19 cellular contexts compared by ENCODE assay signal in genomic region chr1:178940022-178940765, GRCh38.
DNase-seq lines count a peak whose midpoint lies in the region; ATAC-seq and TF ChIP-seq lines count a peak whose summit lies in the region.
"Had no signal": no experiment of that assay in that cellular context is flagged by ENCODE, and none has a peak within 500 bp of the region (broad histone marks: within the 10 kb centered on the region; RNA-seq: fewer than 3 reads in every experiment).

No MANE protein-coding gene starts in this region.

- intact Hi-C loops in dorsolateral prefrontal cortex (cut with DNase I), result no loop called here

- H3K4me1 ChIP-seq in Peyer's patch, result peaks cover 0 to 13% (median 0%) of the 10 kb centered on the region in 4 donors
- peaks cover 34 to 59% of the 10 kb centered on the region in 2 donors for H3K4me1 ChIP-seq in thoracic aorta (ENCODE audit: control insufficient read depth in 1 of 2, low read depth in 2 of 2)
- H3K4me1 ChIP-seq: prostate gland had no signal

- no peak for ATAC-seq in thoracic aorta (ENCODE audit: insufficient number of reproducible peaks, low FRiP score, low read depth)
- ATAC-seq in GM19023 (IDR thresholded peaks at IDR 0.05; ENCODE audit: unreplicated experiment), result no peak
- ATAC-seq: left colon; naive thymus-derived CD4-positive, alpha-beta T cell had no signal

- DNase-seq in Peyer's patch, result peak in 1 of 3 donors; percentile 41
- DNase-seq in dorsolateral prefrontal cortex, result no peak
- no peak for DNase-seq in mesothelial cell of epicardium (ENCODE audit: low spot score in 2 of 2, unreplicated experiment in 2 of 2)
- no peak for DNase-seq in thoracic aorta (ENCODE audit: low spot score)
- DNase-seq in 8988T, result no peak
- DNase-seq in activated CD8-positive, alpha-beta memory T cell treated with anti-CD3 and anti-CD28 coated beads, Interleukin-2, amount 50 U/mL, for 48 hours, result no peak
- DNase-seq in RPMI8226, result no peak
- DNase-seq: activated CD4-positive, alpha-beta T cell treated with anti-CD3 and anti-CD28 coated beads for 4 hours; activated naive CD4-positive, alpha-beta T cell treated with anti-CD3 and anti-CD28 coated beads, Interleukin-2, amount 50 U/mL, for 16 hours; DMS79 treated with DMSO at 0.1 percent for 48 hours; hypothalamus; left colon; naive thymus-derived CD4-positive, alpha-beta T cell; NCI-H1417 treated with DMSO at 0.1 percent for 48 hours; T1000 had no signal

- no peaks in the 10 kb centered on the region for H3K27me3 Mint-ChIP-seq in mesothelial cell of epicardium (ENCODE audit: low read depth)

- H3K9me3 ChIP-seq in Peyer's patch (no peaks in the 10 kb centered on the region), thoracic aorta (no peaks in the 10 kb centered on the region)
- H3K9me3 ChIP-seq: prostate gland had no signal

- TF ChIP-seq CTCF in Peyer's patch (IDR thresholded peaks at IDR 0.05), result no peak
- no peak for TF ChIP-seq CTCF in dorsolateral prefrontal cortex (IDR thresholded peaks at IDR 0.05 in 54 of 56, conservative IDR thresholded peaks at IDR 0.05 in 2 of 56; ENCODE audit: low read depth in 1 of 56, partially characterized antibody in 56 of 56)
- no peak for TF ChIP-seq CTCF in mesothelial cell of epicardium (IDR thresholded peaks at IDR 0.05; ENCODE audit: unreplicated experiment)
- no peak for TF ChIP-seq CTCF in thoracic aorta (IDR thresholded peaks at IDR 0.05)

- H3K9me3 Mint-ChIP-seq in mesothelial cell of epicardium, result no peaks in the 10 kb centered on the region
- H3K9me3 Mint-ChIP-seq: central memory CD8-positive, alpha-beta T cell; naive thymus-derived CD4-positive, alpha-beta T cell had no signal

- H3K36me3 Mint-ChIP-seq in mesothelial cell of epicardium, result no peaks in the 10 kb centered on the region
- H3K36me3 Mint-ChIP-seq: naive thymus-derived CD4-positive, alpha-beta T cell had no signal

- no peak overlapping the region for H3K4me3 Mint-ChIP-seq in mesothelial cell of epicardium
- H3K4me3 Mint-ChIP-seq: central memory CD8-positive, alpha-beta T cell; naive thymus-derived CD4-positive, alpha-beta T cell had no signal

- H3K27ac Mint-ChIP-seq in mesothelial cell of epicardium, result peak overlapping the region; percentile 84
- H3K27ac Mint-ChIP-seq: naive thymus-derived CD4-positive, alpha-beta T cell had no signal

- TF ChIP-seq POLR2A in Peyer's patch (IDR thresholded peaks at IDR 0.05), result no peak

- H3K4me3 ChIP-seq in Peyer's patch (no peak overlapping the region), dorsolateral prefrontal cortex (no peak overlapping the region), thoracic aorta (peak overlapping the region; percentile 59)
- H3K4me3 ChIP-seq: prostate gland had no signal

- H3K36me3 ChIP-seq in Peyer's patch (no peaks in the 10 kb centered on the region), thoracic aorta (no peaks in the 10 kb centered on the region)
- H3K36me3 ChIP-seq: prostate gland had no signal

- peak overlapping the region in 3 of 4 donors; percentile 67 to 91 (median 77) for H3K27ac ChIP-seq in Peyer's patch
- peak overlapping the region in 34 of 59 donors; percentile 3 to 81 (median 48) for H3K27ac ChIP-seq in dorsolateral prefrontal cortex
- peak overlapping the region; percentile 92 to 95 for H3K27ac ChIP-seq in thoracic aorta
- H3K27ac ChIP-seq: epithelial cell of prostate had no signal

- H3K27me3 ChIP-seq in Peyer's patch, result no peaks in the 10 kb centered on the region
- H3K27me3 ChIP-seq in dorsolateral prefrontal cortex, result no peaks in the 10 kb centered on the region
- no peaks in the 10 kb centered on the region for H3K27me3 ChIP-seq in thoracic aorta (replicated peaks; ENCODE audit: insufficient read depth)

- H3K4me1 Mint-ChIP-seq in mesothelial cell of epicardium, result peaks cover 48% of the 10 kb centered on the region
- H3K4me1 Mint-ChIP-seq: central memory CD8-positive, alpha-beta T cell had no signal
